1 cellular context compared by ENCODE assay signal in the genomic region with DNA sequence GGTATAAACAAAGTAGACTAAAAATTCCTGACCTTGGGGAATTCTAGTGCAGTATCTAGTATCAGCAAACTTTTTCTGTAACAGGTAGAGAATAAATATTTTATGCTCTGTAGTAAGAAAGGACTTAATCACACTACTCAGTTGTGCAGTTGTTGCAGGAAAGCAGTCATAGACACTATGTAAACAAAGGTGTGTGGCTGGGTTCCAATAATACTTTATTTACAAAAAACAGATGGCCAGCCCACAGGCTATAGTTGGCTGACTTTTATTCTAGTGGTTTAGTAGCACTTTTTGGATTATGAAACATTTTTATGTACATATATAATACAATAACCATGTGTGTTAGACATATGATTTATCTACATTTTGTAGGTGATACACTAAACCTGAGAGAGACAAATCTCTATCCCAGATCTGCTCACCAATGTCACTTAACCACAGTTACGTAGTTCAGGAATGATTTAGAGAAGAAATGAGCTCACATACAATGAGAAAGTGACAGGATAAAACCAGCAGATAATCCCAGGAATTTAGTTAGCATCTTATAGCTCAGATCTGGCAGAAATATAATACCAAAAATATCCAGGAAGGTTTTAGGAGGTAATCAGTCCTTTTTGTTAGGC.
TF ChIP-seq lines count a peak whose summit lies in the region.

No MANE protein-coding gene starts in this region.

TF ChIP-seq in GM12878, 131 proteins besides CTCF, POLR2A, EP300 and RAD21:
- no peak for TF ChIP-seq E2F8 (IDR thresholded peaks at IDR 0.05; ENCODE audit: low read depth, partially characterized antibody)
- TF ChIP-seq ETV6 (conservative IDR thresholded peaks at IDR 0.05 in 1 of 2, IDR thresholded peaks at IDR 0.05 in 1 of 2; ENCODE audit: borderline replicate concordance in 1 of 2, low read depth in 1 of 2): no peak
- TF ChIP-seq ZBTB40 (IDR thresholded peaks at IDR 0.05; ENCODE audit: borderline replicate concordance): peak; percentile 77
- TF ChIP-seq SIN3A (IDR thresholded peaks at IDR 0.05; ENCODE audit: low read depth, low read length): no peak
- no peak for TF ChIP-seq SMAD1 (IDR thresholded peaks at IDR 0.05; ENCODE audit: low read depth, partially characterized antibody)
- TF ChIP-seq CEBPB (IDR thresholded peaks at IDR 0.05; ENCODE audit: borderline replicate concordance in 1 of 2, low read depth in 2 of 2, low read length in 2 of 2): no peak
- TF ChIP-seq YBX1 (IDR thresholded peaks at IDR 0.05): no peak
- no peak for TF ChIP-seq ZBTB4 (CRISPR knock-in tag; IDR thresholded peaks at IDR 0.05)
